12 cellular contexts compared by ENCODE assay signal in the genomic region with DNA sequence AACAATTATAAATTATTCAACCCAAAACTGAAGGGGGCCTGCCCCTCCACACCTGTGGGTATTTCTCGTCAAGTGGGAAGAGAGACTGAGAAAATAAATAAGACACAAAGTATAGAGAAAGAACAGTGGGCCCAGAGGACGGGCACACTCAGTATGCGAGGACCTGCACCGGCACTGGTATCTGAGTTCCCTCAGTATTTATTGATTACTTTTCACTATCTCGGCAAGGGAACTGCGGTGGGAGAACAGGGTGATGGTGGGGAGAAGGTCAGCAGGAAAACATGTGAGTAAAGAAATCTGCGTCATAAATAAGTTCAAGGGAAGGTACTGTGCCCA. TPM values are rescaled to one million over a fixed set of nuclear protein-coding genes. Genes with fewer than 3 reads are reported as not detected.
DNase-seq lines count a peak whose midpoint lies in the region; ATAC-seq and TF ChIP-seq lines count a peak whose summit lies in the region.
"Had no signal": no experiment of that assay in that cellular context is flagged by ENCODE, and none has a peak within 500 bp of the region (broad histone marks: within the 10 kb centered on the region; RNA-seq: fewer than 3 reads in every experiment).

No MANE protein-coding gene starts in this region.

- no peaks in the 10 kb centered on the region for H3K9me3 ChIP-seq in OCI-LY7 (ENCODE audit: low read length)
- H3K9me3 ChIP-seq: Peyer's patch had no signal

- intact Hi-C loops in OCI-LY7 (cut with micrococcal nuclease; ENCODE audit: unreplicated experiment) = loop anchor here (5.0 kb wide), 1 partner anchor 202 kb away; the partner anchor contains the start of gene SMCO4

- POLR2A ChIA-PET in OCI-LY7 (lab: Charles Lee) = no interaction called here

- H3K9me2 ChIP-seq in OCI-LY7 (ENCODE audit: insufficient read depth, low read length) = no peaks in the 10 kb centered on the region

- peaks cover 4% of the 10 kb centered on the region; the same call in 1 of the 2 replicates for H4K20me1 ChIP-seq in OCI-LY7 (ENCODE audit: insufficient read depth, low read length)

- no TSS peak for BruUV-seq in OCI-LY7 (replicated peaks; lab: Mats Ljungman, UMichigan)

- no peaks in the 10 kb centered on the region for H3K27me3 Mint-ChIP-seq in stimulated activated naive CD8-positive, alpha-beta T cell treated with anti-CD3 and anti-CD28 coated beads, Interleukin-15, amount 100 ng/mL, for 72 hours
- no peaks in the 10 kb centered on the region for H3K27me3 Mint-ChIP-seq in progenitor cell of endocrine pancreas
- H3K27me3 Mint-ChIP-seq: activated CD8-positive, alpha-beta memory T cell treated with anti-CD3 and anti-CD28 coated beads, Interleukin-2, amount 10 ng/mL, durations not matched to agents 7 days and 5 days had no signal

- TF ChIP-seq CTCF in epithelial cell of proximal tubule (conservative IDR thresholded peaks at IDR 0.05; ENCODE audit: low read depth, low read length) (no peak), progenitor cell of endocrine pancreas (IDR thresholded peaks at IDR 0.05; ENCODE audit: unreplicated experiment) (no peak), OCI-LY7 (conservative IDR thresholded peaks at IDR 0.05; ENCODE audit: low read length) (no peak)

- H3K4me2 ChIP-seq in OCI-LY7 (ENCODE audit: low read length) = no peak overlapping the region

- peaks cover 8% of the 10 kb centered on the region for H3K4me1 ChIP-seq in OCI-LY7 (ENCODE audit: insufficient read depth, low read length, poor library complexity, severe bottlenecking)

- no peaks in the 10 kb centered on the region for H3K9me3 Mint-ChIP-seq in stimulated activated naive CD8-positive, alpha-beta T cell treated with anti-CD3 and anti-CD28 coated beads, Interleukin-15, amount 100 ng/mL, for 72 hours
- no peaks in the 10 kb centered on the region for H3K9me3 Mint-ChIP-seq in progenitor cell of endocrine pancreas (ENCODE audit: low read depth)

- no peak overlapping the region for H3K27ac ChIP-seq in OCI-LY7 (ENCODE audit: low read depth, low read length, poor library complexity, severe bottlenecking)

- CTCF ChIA-PET in OCI-LY7 (lab: Charles Lee; ENCODE audit: unreplicated experiment) = no interaction called here

- H3K79me2 ChIP-seq in OCI-LY7 (ENCODE audit: insufficient read depth, low read depth, low read length) = peaks cover 38% of the 10 kb centered on the region

- no peak overlapping the region for H3K27ac Mint-ChIP-seq in stimulated activated naive CD8-positive, alpha-beta T cell treated with anti-CD3 and anti-CD28 coated beads, Interleukin-15, amount 100 ng/mL, for 72 hours
- H3K27ac Mint-ChIP-seq in progenitor cell of endocrine pancreas = peak overlapping the region; percentile 76
- H3K27ac Mint-ChIP-seq: activated CD8-positive, alpha-beta memory T cell treated with anti-CD3 and anti-CD28 coated beads, Interleukin-2, amount 10 ng/mL, durations not matched to agents 7 days and 5 days had no signal

- no peak for ATAC-seq in stimulated activated naive CD8-positive, alpha-beta T cell treated with anti-CD3 and anti-CD28 coated beads, Interleukin-15, amount 100 ng/mL, for 72 hours
- no peak for ATAC-seq in stimulated activated naive CD8-positive, alpha-beta T cell treated with anti-CD3 and anti-CD28 coated beads, Interleukin-15, Interleukin-2, amounts not matched to agents 100 U/mL and 50 U/mL, for 24 hours
- ATAC-seq: activated CD8-positive, alpha-beta memory T cell treated with anti-CD3 and anti-CD28 coated beads, Interleukin-2, amount 10 ng/mL, durations not matched to agents 7 days and 5 days had no signal

- H3K4me3 ChIP-seq in epithelial cell of proximal tubule (ENCODE audit: low read depth, low read length) = peak overlapping the region; percentile 51
- no peak overlapping the region for H3K4me3 ChIP-seq in OCI-LY7 (ENCODE audit: low read depth, low read length, poor library complexity, severe bottlenecking)

- no peak overlapping the region for H2AFZ ChIP-seq in OCI-LY7 (ENCODE audit: low read length)

- H3K36me3 Mint-ChIP-seq in progenitor cell of endocrine pancreas (ENCODE audit: insufficient read depth) = peaks cover 9% of the 10 kb centered on the region

- peaks cover 27% of the 10 kb centered on the region for H3K4me1 Mint-ChIP-seq in stimulated activated naive CD8-positive, alpha-beta T cell treated with anti-CD3 and anti-CD28 coated beads, Interleukin-15, amount 100 ng/mL, for 72 hours
- H3K4me1 Mint-ChIP-seq in progenitor cell of endocrine pancreas (ENCODE audit: low read depth) = peaks cover 47% of the 10 kb centered on the region

- DNase-seq in stimulated activated naive CD8-positive, alpha-beta T cell treated with anti-CD3 and anti-CD28 coated beads, Interleukin-15, amount 100 ng/mL, for 72 hours = no peak
- no peak for DNase-seq in stimulated activated naive CD8-positive, alpha-beta T cell treated with anti-CD3 and anti-CD28 coated beads, Interleukin-15, Interleukin-2, amounts not matched to agents 100 U/mL and 50 U/mL, for 24 hours
- DNase-seq in epithelial cell of proximal tubule (ENCODE audit: low read depth) (no peak), progenitor cell of endocrine pancreas (ENCODE audit: low spot score, unreplicated experiment) (no peak), RKO (ENCODE audit: low spot score) (no peak), OCI-LY7 (ENCODE audit: low spot score) (no peak), NCI-H345 (lab: John Stamatoyannopoulos, UW) (no peak)
- no peak for DNase-seq in stimulated activated CD4-positive, alpha-beta T cell treated with anti-CD3 and anti-CD28 coated beads, Interleukin-2, amount 100 ng/mL, for 48 hours
- DNase-seq: activated CD8-positive, alpha-beta memory T cell treated with anti-CD3 and anti-CD28 coated beads, Interleukin-2, amount 10 ng/mL, durations not matched to agents 7 days and 5 days; effector CD8-positive, alpha-beta T cell; NCI-H187; Peyer's patch had no signal

- peaks cover 30% of the 10 kb centered on the region for H3K36me3 ChIP-seq in OCI-LY7 (ENCODE audit: insufficient read depth, low read length)

- peak overlapping the region; percentile 14 to 61 for H3K4me3 Mint-ChIP-seq in stimulated activated naive CD8-positive, alpha-beta T cell treated with anti-CD3 and anti-CD28 coated beads, Interleukin-15, amount 100 ng/mL, for 72 hours
- H3K4me3 Mint-ChIP-seq in progenitor cell of endocrine pancreas (ENCODE audit: low read depth) = peak overlapping the region; percentile 61
- H3K4me3 Mint-ChIP-seq: activated CD8-positive, alpha-beta memory T cell treated with anti-CD3 and anti-CD28 coated beads, Interleukin-2, amount 10 ng/mL, durations not matched to agents 7 days and 5 days had no signal

RNA-seq across cellular contexts. Expression of gene C11orf54, which starts 3.2 kb away (rescaled TPM):
- total RNA-seq in epithelial cell of proximal tubule (9.7 and 24.6 TPM in 2 replicates), progenitor cell of endocrine pancreas (48.8 and 50.0 TPM in 2 replicates), OCI-LY7 (2022) (35.5 and 42.7 TPM in 2 replicates)
- 25.8 and 29.5 TPM in 2 replicates for total RNA-seq in OCI-LY7 (2014; rRNA removed; shearing (Covaris generic))

RNA-seq across cellular contexts. Expression of gene TAF1D, which starts 3.3 kb away (rescaled TPM):
- 104 and 124 TPM in 2 replicates for total RNA-seq in epithelial cell of proximal tubule
- 146 and 149 TPM in 2 replicates for total RNA-seq in progenitor cell of endocrine pancreas
- total RNA-seq in OCI-LY7 (2014; rRNA removed; shearing (Covaris generic)) = 201 and 206 TPM in 2 replicates
- total RNA-seq in OCI-LY7 (2022) = 276 and 285 TPM in 2 replicates

RNA-seq across cellular contexts. Expression of gene MED17, which starts 39.4 kb away (rescaled TPM):
- total RNA-seq in epithelial cell of proximal tubule = 26.9 and 33.4 TPM in 2 replicates
- total RNA-seq in progenitor cell of endocrine pancreas = 55.7 and 57.8 TPM in 2 replicates
- total RNA-seq in OCI-LY7 (2014; rRNA removed; shearing (Covaris generic)) = 21.8 and 23.0 TPM in 2 replicates
- total RNA-seq in OCI-LY7 (2022) = 31.1 and 33.3 TPM in 2 replicates
